Comparison of ENCODE assay signal across 8 cellular contexts in genomic region chr7:45917658-45918057, GRCh38. TPM values are rescaled to one million over a fixed set of nuclear protein-coding genes. Genes with fewer than 3 reads are reported as not detected.
DNase-seq lines count a peak whose midpoint lies in the region; ATAC-seq and TF ChIP-seq lines count a peak whose summit lies in the region.

No MANE protein-coding gene starts in this region.

- H3K9me3 Mint-ChIP-seq in natural killer cell, result no peaks in the 10 kb centered on the region
- no peaks in the 10 kb centered on the region for H3K9me3 Mint-ChIP-seq in stimulated activated naive B cell treated with anti-CD40 and anti-IgM and Interleukin-4, amounts not matched to agents 10 μg/mL and 1 μg/mL and 100 μg/mL, for 72 hours

- peaks cover 7 to 13% of the 10 kb centered on the region in 2 donors for H3K4me1 Mint-ChIP-seq in natural killer cell
- peaks cover 8 to 20% of the 10 kb centered on the region in 2 donors for H3K4me1 Mint-ChIP-seq in stimulated activated naive B cell treated with anti-CD40 and anti-IgM and Interleukin-4, amounts not matched to agents 10 μg/mL and 1 μg/mL and 100 μg/mL, for 72 hours

- H3K27ac ChIP-seq in esophagus squamous epithelium, result no peak overlapping the region

- DNase-seq in AG20443 (ENCODE audit: low spot score), result peak; percentile 83
- peak; percentile 35 for DNase-seq in NCI-H82 treated with DMSO at 0.1 percent for 48 hours (lab: John Stamatoyannopoulos, UW; ENCODE audit: unreplicated experiment)
- DNase-seq in activated T-cell treated with anti-CD3 and anti-CD28 coated beads for 24 hours (ENCODE audit: low read depth), result peak; percentile 61
- DNase-seq in esophagus squamous epithelium (lab: John Stamatoyannopoulos, UW), result no peak
- DNase-seq in natural killer cell, result peak; percentile 61
- DNase-seq in stimulated activated naive B cell treated with anti-CD40 and anti-IgM and Interleukin-4, amounts not matched to agents 10 μg/mL and 1 μg/mL and 100 μg/mL, for 72 hours, result peak; percentile 49

- peak overlapping the region in 2 of 4 donors; percentile 11 to 45 for H3K4me3 ChIP-seq in esophagus squamous epithelium

- 1 to 44% methylated on average over 3 to 14 of the region's 15 CpGs for WGBS in esophagus squamous epithelium, 2 donors

- H3K27me3 ChIP-seq in esophagus squamous epithelium, result peaks cover 0 to 61% (median 12%) of the 10 kb centered on the region in 4 donors

- TF ChIP-seq CTCF in esophagus squamous epithelium (IDR thresholded peaks at IDR 0.05) (peak; percentile 66 to 94 (median 84)), natural killer cell (IDR thresholded peaks at IDR 0.05) (peak; percentile 80)

- peaks cover 14 to 40% (median 25%) of the 10 kb centered on the region in 3 donors for H3K4me1 ChIP-seq in esophagus squamous epithelium

- H3K27me3 Mint-ChIP-seq in natural killer cell (ENCODE audit: low read depth in 2 of 2), result peaks cover 25 to 31% of the 10 kb centered on the region in 2 donors
- H3K27me3 Mint-ChIP-seq in stimulated activated naive B cell treated with anti-CD40 and anti-IgM and Interleukin-4, amounts not matched to agents 10 μg/mL and 1 μg/mL and 100 μg/mL, for 72 hours, result peaks cover 50 to 69% of the 10 kb centered on the region in 2 donors

- ATAC-seq in GM18520 (IDR thresholded peaks at IDR 0.05; ENCODE audit: unreplicated experiment) (peak; percentile 44), HG03139 (IDR thresholded peaks at IDR 0.05; ENCODE audit: unreplicated experiment) (peak; percentile 62), natural killer cell (peak; percentile 47 to 74 (median 51))
- peak; percentile 69 to 74 for ATAC-seq in stimulated activated naive B cell treated with anti-CD40 and anti-IgM and Interleukin-4, amounts not matched to agents 10 μg/mL and 1 μg/mL and 100 μg/mL, for 72 hours (replicated peaks)

- H3K9me3 ChIP-seq in esophagus squamous epithelium, result no peaks in the 10 kb centered on the region

- H3K27ac Mint-ChIP-seq in natural killer cell, result no peak overlapping the region
- no peak overlapping the region for H3K27ac Mint-ChIP-seq in stimulated activated naive B cell treated with anti-CD40 and anti-IgM and Interleukin-4, amounts not matched to agents 10 μg/mL and 1 μg/mL and 100 μg/mL, for 72 hours

- H3K36me3 Mint-ChIP-seq in natural killer cell, result no peaks in the 10 kb centered on the region
- H3K36me3 Mint-ChIP-seq in stimulated activated naive B cell treated with anti-CD40 and anti-IgM and Interleukin-4, amounts not matched to agents 10 μg/mL and 1 μg/mL and 100 μg/mL, for 72 hours, result no peaks in the 10 kb centered on the region

- H3K36me3 ChIP-seq in esophagus squamous epithelium, result peaks cover 0 to 9% (median 0%) of the 10 kb centered on the region in 3 donors

- no peak overlapping the region for H3K4me3 Mint-ChIP-seq in natural killer cell
- H3K4me3 Mint-ChIP-seq in stimulated activated naive B cell treated with anti-CD40 and anti-IgM and Interleukin-4, amounts not matched to agents 10 μg/mL and 1 μg/mL and 100 μg/mL, for 72 hours, result no peak overlapping the region

- intact Hi-C loops in esophagus squamous epithelium (cut with DNase I), result loop anchor here (5.0 to 10.0 kb wide), 2 partner anchors 1260 to 1337 kb away; no protein-coding TSS in a partner anchor
- intact Hi-C loops in natural killer cell (cut with micrococcal nuclease), result loop anchor here (1.0 to 2.0 kb wide), 3 partner anchors 435 to 1901 kb away; no protein-coding TSS in a partner anchor

- no peak for TF ChIP-seq POLR2A in esophagus squamous epithelium (IDR thresholded peaks at IDR 0.05)

RNA-seq across cellular contexts. Expression of gene IGFBP3, which starts 3.4 kb away (rescaled TPM):
- 10 to 100 TPM; 11.8 to 68.4 (median 47.9) TPM for total RNA-seq in esophagus squamous epithelium
- total RNA-seq in natural killer cell, result 10 to 100 TPM in 1 of 3 donors, 1 to 10 TPM in 1, under 1 TPM in 1; 0.39 to 10.2 (median 1.2) TPM

RNA-seq across cellular contexts. Expression of gene IGFBP1, which starts 29.4 kb away (rescaled TPM):
- total RNA-seq in esophagus squamous epithelium (not detected), natural killer cell (not detected)

RNA-seq across cellular contexts. Expression of gene CCDC201, which starts 44.8 kb away (rescaled TPM):
- total RNA-seq in esophagus squamous epithelium (not detected), natural killer cell (not detected)
